In the genomic region with DNA sequence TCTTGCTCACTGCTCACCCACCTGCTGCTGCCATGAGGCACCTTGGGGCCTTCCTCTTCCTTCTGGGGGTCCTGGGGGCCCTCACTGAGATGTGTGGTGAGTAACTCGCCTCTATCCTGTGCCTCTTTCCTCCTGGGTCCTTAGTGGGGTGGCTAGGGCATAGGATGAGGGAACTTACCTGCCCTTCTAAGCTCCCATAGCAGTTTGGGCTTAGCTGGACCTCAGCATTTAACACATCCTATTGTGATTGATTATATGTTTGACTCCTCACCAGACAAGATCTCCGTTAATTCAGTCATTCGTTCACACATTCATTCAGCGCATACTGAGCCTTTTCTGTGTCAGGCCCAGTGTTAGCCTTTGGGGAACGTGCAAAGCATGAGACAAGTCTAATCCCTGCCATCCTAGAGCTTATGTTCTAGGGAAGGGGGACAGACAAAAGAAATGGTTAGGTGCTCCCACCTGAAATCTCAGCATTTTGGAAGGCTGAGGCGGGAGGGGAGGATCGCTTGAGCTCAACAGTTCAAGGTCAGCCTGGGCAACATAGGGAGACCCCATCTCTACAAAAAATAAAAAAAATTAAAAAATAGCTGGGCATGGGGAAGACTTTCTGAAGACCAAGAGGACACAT, we compare ENCODE assay signal across 8 cellular contexts. TPM values are rescaled to one million over a fixed set of nuclear protein-coding genes. Genes with fewer than 3 reads are reported as not detected.
DNase-seq lines count a peak whose midpoint lies in the region; ATAC-seq and TF ChIP-seq lines count a peak whose summit lies in the region.

No MANE protein-coding gene starts in this region.

- no peaks in the 10 kb centered on the region for H3K79me2 ChIP-seq in mammary epithelial cell (ENCODE audit: insufficient read depth, low read length)

- no peak for TF ChIP-seq CTCF in heart left ventricle (IDR thresholded peaks at IDR 0.05)
- TF ChIP-seq CTCF in mammary epithelial cell (conservative IDR thresholded peaks at IDR 0.05 in 1 of 2, IDR thresholded peaks at IDR 0.05 in 1 of 2; ENCODE audit: extremely low read depth in 1 of 2, insufficient read depth in 1 of 2, low read depth in 1 of 2, low read length in 2 of 2) = no peak
- TF ChIP-seq CTCF in mesothelial cell of epicardium (IDR thresholded peaks at IDR 0.05; ENCODE audit: unreplicated experiment) = no peak
- TF ChIP-seq CTCF in GM10266 (IDR thresholded peaks at IDR 0.05; ENCODE audit: control insufficient read depth, insufficient read depth, low read depth, missing control alignments) = no peak

- H3K4me3 ChIP-seq in heart left ventricle (peak overlapping the region; percentile 30 to 80 (median 66)), mammary epithelial cell (replicated peaks in 1 of 3; ENCODE audit: insufficient read depth in 1 of 3, low read depth in 2 of 3, low read length in 3 of 3) (peak overlapping the region in 1 of 3 experiments; percentile 48), urinary bladder (ENCODE audit: low read depth, low read length) (peak overlapping the region; percentile 32)

- in situ Hi-C loops in mammary epithelial cell (cut with MboI; ENCODE audit: low sequenced_read_pairs in 2 of 2) = no loop called here

- H3K4me1 ChIP-seq in heart left ventricle = peaks cover 0 to 58% (median 34%) of the 10 kb centered on the region in 12 donors
- peaks cover 16% of the 10 kb centered on the region for H3K4me1 ChIP-seq in mammary epithelial cell (ENCODE audit: insufficient read depth, low read length)
- H3K4me1 ChIP-seq in urinary bladder (ENCODE audit: insufficient read depth) = no peaks in the 10 kb centered on the region

- peaks cover 5% of the 10 kb centered on the region for H3K36me3 Mint-ChIP-seq in mesothelial cell of epicardium

- H3K9me3 Mint-ChIP-seq in mesothelial cell of epicardium = no peaks in the 10 kb centered on the region

- peak overlapping the region; percentile 76 for H3K4me2 ChIP-seq in mammary epithelial cell (ENCODE audit: insufficient read depth, low read depth, low read length)

- peak overlapping the region; percentile 85 for H3K4me3 Mint-ChIP-seq in mesothelial cell of epicardium

- peak overlapping the region; percentile 98 for H2AFZ ChIP-seq in mammary epithelial cell (ENCODE audit: low read depth, low read length)

- H3K27me3 ChIP-seq in heart left ventricle (no peaks in the 10 kb centered on the region), mammary epithelial cell (ENCODE audit: insufficient read depth, low read length) (no peaks in the 10 kb centered on the region)

- no peaks in the 10 kb centered on the region for H4K20me1 ChIP-seq in mammary epithelial cell (ENCODE audit: insufficient read depth, low read length)

- intact Hi-C loops in heart left ventricle (cut with DNase I) = loop anchor here in 4 of 10 donors (10.0 kb wide), 3 partner anchors 183 to 887 kb away; a partner anchor contains a TSS
- intact Hi-C loops in Right ventricle myocardium superior (cut with DNase I) = no loop called here
- intact Hi-C loops in mammary epithelial cell (cut with micrococcal nuclease) = no loop called here

- H3K9me3 ChIP-seq in heart left ventricle (no peaks in the 10 kb centered on the region), mammary epithelial cell (replicated peaks; ENCODE audit: insufficient read depth, low read length) (no peaks in the 10 kb centered on the region)

- ATAC-seq in heart left ventricle (no peak), Right ventricle myocardium superior (ENCODE audit: poor library complexity) (no peak), GM18511 (IDR thresholded peaks at IDR 0.05; ENCODE audit: unreplicated experiment) (no peak), GM19452 (IDR thresholded peaks at IDR 0.05; ENCODE audit: unreplicated experiment) (no peak)

- H3K4me1 Mint-ChIP-seq in mesothelial cell of epicardium = peaks cover 30% of the 10 kb centered on the region

- dilution Hi-C loops in mammary epithelial cell (cut with HindIII; ENCODE audit: low sequenced_read_pairs) = no loop called here

- H3K27ac ChIP-seq in heart left ventricle (peak overlapping the region; percentile 45 to 89 (median 80)), mammary epithelial cell (ENCODE audit: insufficient read depth, low read depth, low read length) (no peak overlapping the region), urinary bladder (ENCODE audit: low read depth) (peak overlapping the region; percentile 3)

- H3K27me3 Mint-ChIP-seq in mesothelial cell of epicardium (ENCODE audit: low read depth) = no peaks in the 10 kb centered on the region

- BruUV-seq in mammary epithelial cell (replicated peaks; lab: Mats Ljungman, UMichigan) = no TSS peak

- peak overlapping the region; percentile 89 for H3K27ac Mint-ChIP-seq in mesothelial cell of epicardium

- TF ChIP-seq POLR2A in heart left ventricle (IDR thresholded peaks at IDR 0.05) = no peak

- DNase-seq in heart left ventricle (no peak), Right ventricle myocardium superior (no peak), mammary epithelial cell (no peak), mesothelial cell of epicardium (ENCODE audit: low spot score in 2 of 2, unreplicated experiment in 2 of 2) (no peak), GM10266 (ENCODE audit: extremely low spot score) (no peak)

- CTCF ChIA-PET in mammary epithelial cell (lab: Charles Lee; ENCODE audit: low non-redundant PET) = interaction anchor here (0.5 kb wide), 1 partner anchor 460 kb away, joined by 6 read pairs; no protein-coding TSS in a partner anchor

- WGBS in heart left ventricle, 4 donors = 69 to 81% (median 76%) methylated on average over 7 of the region's 7 CpGs
- 86% methylated on average over 6 of the region's 7 CpGs for WGBS in mammary epithelial cell (ENCODE audit: low coverage, missing lambda C conversion rate)
- 83% methylated on average over 7 of the region's 7 CpGs for WGBS in urinary bladder

- H3K36me3 ChIP-seq in heart left ventricle = peaks cover 0 to 18% (median 4%) of the 10 kb centered on the region in 9 donors
- H3K36me3 ChIP-seq in mammary epithelial cell (ENCODE audit: insufficient read depth, low read length) = no peaks in the 10 kb centered on the region
- H3K36me3 ChIP-seq in urinary bladder (ENCODE audit: insufficient read depth) = no peaks in the 10 kb centered on the region

- H3K9ac ChIP-seq in mammary epithelial cell (ENCODE audit: insufficient read depth, low read length) = no peak overlapping the region

RNA-seq across cellular contexts. Expression of a gene that starts 0.4 kb away (rescaled TPM):
- 10 to 100 TPM; 11.2 to 69.9 (median 19.5) TPM for total RNA-seq in heart left ventricle
- 10 to 100 TPM; 11.0 to 19.2 TPM for polyA plus RNA-seq in heart left ventricle
- total RNA-seq in Right ventricle myocardium superior = 13.4 TPM
- 1 to 10 TPM; 3.6 to 9.3 TPM for total RNA-seq in mammary epithelial cell
- 5.8 TPM for polyA plus RNA-seq in mammary epithelial cell
- polyA minus RNA-seq in mammary epithelial cell = not detected
- total RNA-seq in mesothelial cell of epicardium = 15.3 to 15.5 TPM (median 15.4 TPM) in 3 replicates
- total RNA-seq in urinary bladder = 7.9 TPM
- polyA plus RNA-seq in urinary bladder = 21.2 TPM

RNA-seq across cellular contexts. Expression of a gene that starts 15.7 kb away (rescaled TPM):
- total RNA-seq in heart left ventricle = 10 to 100 TPM; 15.7 to 39.8 (median 27.8) TPM
- polyA plus RNA-seq in heart left ventricle = 10 to 100 TPM; 23.0 to 60.9 TPM
- 19.3 TPM for total RNA-seq in Right ventricle myocardium superior
- total RNA-seq in mammary epithelial cell = 10 to 100 TPM; 52.2 to 99.1 TPM
- 89.8 TPM for polyA plus RNA-seq in mammary epithelial cell
- 145 TPM for polyA minus RNA-seq in mammary epithelial cell
- 66.5 to 68.2 TPM (median 68.1 TPM) in 3 replicates for total RNA-seq in mesothelial cell of epicardium
- 29.1 TPM for total RNA-seq in urinary bladder
- polyA plus RNA-seq in urinary bladder = 49.1 TPM

RNA-seq across cellular contexts. Expression of a gene that starts 28.2 kb away (rescaled TPM):
- total RNA-seq in heart left ventricle (1 to 10 TPM; 2.4 to 9.8 (median 4.0) TPM), Right ventricle myocardium superior (4.1 TPM), mammary epithelial cell (10 to 100 TPM in 1 of 2 donors, 1 to 10 TPM in 1; 9.9 to 10.0 TPM), mesothelial cell of epicardium (4.1 to 4.3 TPM (median 4.1 TPM) in 3 replicates), urinary bladder (1.6 TPM)
- polyA plus RNA-seq in heart left ventricle (1 to 10 TPM; 3.4 to 5.1 TPM), mammary epithelial cell (4.2 TPM), urinary bladder (5.3 TPM)
- polyA minus RNA-seq in mammary epithelial cell = 2.3 TPM

RNA-seq across cellular contexts. Expression of a gene that starts 33.0 kb away (rescaled TPM):
- total RNA-seq in heart left ventricle = 1 to 10 TPM in 1 of 9 donors, under 1 TPM in 3, not detected in 5; 0.25 to 1.1 (median 0.58) TPM
- polyA plus RNA-seq in heart left ventricle = under 1 TPM; 0.14 to 0.19 TPM
- 0.27 TPM for total RNA-seq in Right ventricle myocardium superior
- not detected for total RNA-seq in mammary epithelial cell
- polyA plus RNA-seq in mammary epithelial cell = not detected
- not detected for polyA minus RNA-seq in mammary epithelial cell
- total RNA-seq in mesothelial cell of epicardium = 0.36 to 0.81 TPM (median 0.40 TPM) in 3 replicates
- 0.63 TPM for total RNA-seq in urinary bladder
- polyA plus RNA-seq in urinary bladder = 2.7 TPM
